Comparison of ENCODE assay signal across 25 cellular contexts in the genomic region with DNA sequence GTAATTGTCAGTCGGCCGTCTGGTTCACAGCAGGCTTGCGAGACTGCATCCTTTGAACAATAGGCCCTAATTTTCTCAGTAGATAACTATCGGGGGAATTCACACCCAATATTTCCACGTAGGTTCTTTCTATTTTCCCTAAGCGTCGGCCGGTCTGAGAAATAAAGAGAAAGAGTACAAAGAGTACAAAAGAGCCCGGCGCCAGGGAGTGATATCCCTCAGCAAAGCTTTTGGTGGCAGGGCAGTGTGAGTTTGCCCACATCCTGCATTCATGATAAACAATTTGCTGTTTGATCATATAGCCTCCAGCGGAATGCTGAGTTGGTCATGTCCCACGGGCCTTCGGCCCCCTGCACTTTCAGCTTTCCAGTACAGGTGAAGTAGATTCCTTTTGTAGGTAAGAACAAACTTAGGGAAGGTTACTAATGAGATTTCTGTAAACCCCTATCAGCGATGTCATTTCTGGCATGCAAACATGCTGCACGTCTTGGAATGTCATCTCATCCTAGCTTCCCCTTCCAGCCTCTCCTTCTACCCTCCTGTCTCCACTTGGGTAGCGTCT. TPM values are rescaled to one million over a fixed set of nuclear protein-coding genes. Genes with fewer than 3 reads are reported as not detected.
"Had no signal": no experiment of that assay in that cellular context is flagged by ENCODE, and none has a peak within 500 bp of the region (broad histone marks: within the 10 kb centered on the region; RNA-seq: fewer than 3 reads in every experiment).

No MANE protein-coding gene starts in this region.

- H3K4me3 Mint-ChIP-seq: activated B cell treated with CpG ODN at 0.5 μM for 24 hours; activated CD4-positive, alpha-beta T cell treated with anti-CD3 and anti-CD28 coated beads for 36 hours; activated naive CD8-positive, alpha-beta T cell treated with anti-CD3 and anti-CD28 coated beads, Interleukin-2, amount 50 U/mL, for 24 hours; brain; dendritic cell treated with granulocyte-macrophage colony-stimulating factor and Interleukin-4, amounts not matched to agents 40 ng/mL and 50 ng/mL, for 4 days; mesothelial cell of epicardium; naive thymus-derived CD8-positive, alpha-beta T cell had no signal

- H3K9me3 ChIP-seq: thoracic aorta, upper lobe of left lung had no signal

- H3K9me3 Mint-ChIP-seq: activated B cell treated with CpG ODN at 0.5 μM for 24 hours; activated naive CD8-positive, alpha-beta T cell treated with anti-CD3 and anti-CD28 coated beads, Interleukin-2, amount 50 U/mL, for 24 hours; dendritic cell treated with granulocyte-macrophage colony-stimulating factor and Interleukin-4, amounts not matched to agents 40 ng/mL and 50 ng/mL, for 4 days; mesothelial cell of epicardium; naive thymus-derived CD8-positive, alpha-beta T cell had no signal

- H3K27me3 ChIP-seq: upper lobe of left lung had no signal

- H3K4me3 ChIP-seq: lung, smooth muscle cell, thoracic aorta, upper lobe of left lung had no signal

- H3K27ac ChIP-seq: parathyroid adenoma, thoracic aorta, upper lobe of left lung had no signal

- DNase-seq: activated B cell treated with CpG ODN at 0.5 μM for 24 hours; activated CD4-positive, alpha-beta T cell treated with anti-CD3 and anti-CD28 coated beads for 36 hours; activated CD4-positive, alpha-beta T cell treated with anti-CD3 and anti-CD28 coated beads, Interleukin-2, amount 50 U/mL, for 4 hours; activated CD8-positive, alpha-beta memory T cell treated with anti-CD3 and anti-CD28 coated beads for 24 hours; activated CD8-positive, alpha-beta memory T cell treated with anti-CD3 and anti-CD28 coated beads, Interleukin-2, amount 50 U/mL, for 4 hours; activated naive CD4-positive, alpha-beta T cell treated with anti-CD3 and anti-CD28 coated beads, Interleukin-2, amount 50 U/mL, for 16 hours; activated naive CD8-positive, alpha-beta T cell treated with anti-CD3 and anti-CD28 coated beads, Interleukin-2, amount 50 U/mL, for 24 hours; activated T-cell treated with anti-CD3 and anti-CD28 coated beads, Interleukin-2, amount 50 U/mL, for 48 hours; caudate nucleus; effector CD4-positive, alpha-beta T cell; erythroblast; foreskin fibroblast; naive thymus-derived CD8-positive, alpha-beta T cell; stimulated activated CD4-positive, alpha-beta T cell treated with anti-CD3 and anti-CD28 coated beads, Interleukin-2, amount 100 ng/mL, for 48 hours; stimulated activated naive CD4-positive, alpha-beta T cell; T1000; upper lobe of left lung had no signal

- H3K36me3 ChIP-seq: thoracic aorta, upper lobe of left lung had no signal

- ATAC-seq: activated CD4-positive, alpha-beta T cell treated with anti-CD3 and anti-CD28 coated beads for 36 hours; activated naive CD8-positive, alpha-beta T cell treated with anti-CD3 and anti-CD28 coated beads, Interleukin-2, amount 50 U/mL, for 24 hours; naive thymus-derived CD8-positive, alpha-beta T cell; sciatic nerve had no signal

- H3K4me1 ChIP-seq: parathyroid adenoma had no signal

- H3K27ac Mint-ChIP-seq: activated B cell treated with CpG ODN at 0.5 μM for 24 hours; activated CD4-positive, alpha-beta T cell treated with anti-CD3 and anti-CD28 coated beads for 36 hours; activated naive CD8-positive, alpha-beta T cell treated with anti-CD3 and anti-CD28 coated beads, Interleukin-2, amount 50 U/mL, for 24 hours; dendritic cell treated with granulocyte-macrophage colony-stimulating factor and Interleukin-4, amounts not matched to agents 40 ng/mL and 50 ng/mL, for 4 days; mesothelial cell of epicardium; naive thymus-derived CD8-positive, alpha-beta T cell had no signal

- H3K36me3 Mint-ChIP-seq: brain; mesothelial cell of epicardium; naive thymus-derived CD8-positive, alpha-beta T cell had no signal

- H3K9ac ChIP-seq: parathyroid adenoma had no signal

RNA-seq across cellular contexts. Expression of gene PTGR1, which starts 4.7 kb away (rescaled TPM):
- total RNA-seq: naive thymus-derived CD8-positive, alpha-beta T cell had no signal
- polyA plus RNA-seq: naive thymus-derived CD8-positive, alpha-beta T cell had no signal
